Comparison of ENCODE assay signal across 19 cellular contexts in the genomic region with DNA sequence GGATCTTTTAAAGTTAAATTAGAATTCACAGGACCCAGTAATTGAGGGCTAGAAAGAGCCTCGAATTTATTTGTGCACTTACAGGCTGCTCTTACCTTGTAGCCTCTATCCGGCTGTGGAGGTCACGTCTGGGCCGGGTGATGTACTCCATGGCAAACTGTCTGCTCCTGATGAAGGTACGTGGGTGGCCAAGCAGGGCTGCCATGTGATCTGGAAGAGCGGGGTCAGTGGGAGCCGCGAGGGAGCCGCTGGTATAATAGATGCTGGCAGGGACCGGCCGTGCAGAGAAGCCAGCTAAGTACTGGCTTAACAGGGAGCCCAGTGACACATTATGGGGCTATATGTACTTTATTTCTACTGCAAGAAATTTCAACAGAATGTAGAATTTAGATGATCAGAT. TPM values are rescaled to one million over a fixed set of nuclear protein-coding genes. Genes with fewer than 3 reads are reported as not detected.
DNase-seq lines count a peak whose midpoint lies in the region; ATAC-seq and TF ChIP-seq lines count a peak whose summit lies in the region.
"Had no signal": no experiment of that assay in that cellular context is flagged by ENCODE, and none has a peak within 500 bp of the region (broad histone marks: within the 10 kb centered on the region; RNA-seq: fewer than 3 reads in every experiment).

No MANE protein-coding gene starts in this region.

- H3K27me3 ChIP-seq in tibial nerve, result no peaks in the 10 kb centered on the region
- H3K27me3 ChIP-seq: BE2C, testis had no signal

- peaks cover 10% of the 10 kb centered on the region for H3K4me1 Mint-ChIP-seq in memory B cell
- H3K4me1 Mint-ChIP-seq: mesothelial cell of epicardium had no signal

- TF ChIP-seq CTCF in tibial nerve (IDR thresholded peaks at IDR 0.05), result no peak

- H3K27me3 Mint-ChIP-seq in memory B cell, result no peaks in the 10 kb centered on the region
- H3K27me3 Mint-ChIP-seq: activated CD4-positive, alpha-beta T cell treated with anti-CD3 and anti-CD28 coated beads for 36 hours had no signal

- H3K27ac Mint-ChIP-seq in memory B cell, result peak overlapping the region; percentile 67
- H3K27ac Mint-ChIP-seq: activated CD4-positive, alpha-beta T cell treated with anti-CD3 and anti-CD28 coated beads for 36 hours; mesothelial cell of epicardium had no signal

- peaks cover 24% of the 10 kb centered on the region for H3K36me3 Mint-ChIP-seq in memory B cell

- no peak overlapping the region for H3K4me3 ChIP-seq in tibial nerve
- H3K4me3 ChIP-seq: K562, prostate gland, testis had no signal

- intact Hi-C loops in Right ventricle myocardium inferior (cut with DNase I), result loop anchor here (2.0 to 5.0 kb wide), 2 partner anchors 35 to 458 kb away; no protein-coding TSS in a partner anchor

- H3K4me1 ChIP-seq in tibial nerve, result peaks cover 0 to 26% (median 10%) of the 10 kb centered on the region in 4 donors
- H3K4me1 ChIP-seq: prostate gland had no signal

- H3K4me3 Mint-ChIP-seq in memory B cell, result no peak overlapping the region
- H3K4me3 Mint-ChIP-seq: activated CD4-positive, alpha-beta T cell treated with anti-CD3 and anti-CD28 coated beads for 36 hours; mesothelial cell of epicardium; nephron had no signal

- no peaks in the 10 kb centered on the region for H3K9me3 Mint-ChIP-seq in memory B cell
- H3K9me3 Mint-ChIP-seq: mesothelial cell of epicardium, nephron had no signal

- ATAC-seq in Right ventricle myocardium inferior, result peak; percentile 55
- no peak for ATAC-seq in memory B cell (ENCODE audit: low read depth)
- ATAC-seq: activated CD4-positive, alpha-beta T cell treated with anti-CD3 and anti-CD28 coated beads for 36 hours had no signal

- peak; percentile 5 for DNase-seq in NCI-H2227 treated with DMSO at 0.1 percent for 48 hours (lab: John Stamatoyannopoulos, UW)
- no peak for DNase-seq in NCI-H2227 (lab: John Stamatoyannopoulos, UW; ENCODE audit: unreplicated experiment)
- no peak for DNase-seq in Right ventricle myocardium inferior (ENCODE audit: missing footprints)
- no peak for DNase-seq in memory B cell (ENCODE audit: low spot score in 2 of 2)
- no peak for DNase-seq in tibial nerve (ENCODE audit: low spot score in 2 of 2)
- DNase-seq in NK-92 treated with Interleukin-12 subunit alpha and Interleukin-12 subunit beta, amount 100 ng/mL, for 24 hours (lab: John Stamatoyannopoulos, UW), result no peak
- no peak for DNase-seq in NCI-H510A (lab: John Stamatoyannopoulos, UW)
- no peak for DNase-seq in NCI-H1694 (lab: John Stamatoyannopoulos, UW)
- DNase-seq: activated CD4-positive, alpha-beta T cell treated with anti-CD3 and anti-CD28 coated beads for 36 hours; activated CD8-positive, alpha-beta memory T cell treated with anti-CD3 and anti-CD28 coated beads, Interleukin-2, amount 50 U/mL, for 4 hours; BE2C; NCI-H1930; SW 1271 had no signal

- H3K27ac ChIP-seq in tibial nerve, result peak overlapping the region in 3 of 4 donors; percentile 43 to 95 (median 53)
- H3K27ac ChIP-seq: 22Rv1, prostate gland had no signal

- TF ChIP-seq POLR2A in tibial nerve (IDR thresholded peaks at IDR 0.05), result no peak

- WGBS in tibial nerve, 2 donors, result 41 to 61% methylated on average over 11 of the region's 11 CpGs

- no peaks in the 10 kb centered on the region for H3K9me3 ChIP-seq in tibial nerve
- H3K9me3 ChIP-seq: BE2C, prostate gland, testis had no signal

- TF ChIP-seq EP300 in tibial nerve (IDR thresholded peaks at IDR 0.05), result peak in 1 of 2 donors; percentile 11

- peaks cover 0 to 56% (median 0%) of the 10 kb centered on the region in 3 donors for H3K36me3 ChIP-seq in tibial nerve
- H3K36me3 ChIP-seq: prostate gland had no signal

RNA-seq across cellular contexts. Expression of a gene that starts 59.2 kb away (rescaled TPM):
- total RNA-seq in Right ventricle myocardium inferior, result 160 TPM
- 100 to 1,000 TPM in 3 of 4 donors, 10 to 100 TPM in 1; 51.9 to 112 (median 106) TPM for total RNA-seq in tibial nerve
